Comparison of ENCODE assay signal across 25 cellular contexts in genomic region chr2:16189019-16189850, GRCh38.
DNase-seq lines count a peak whose midpoint lies in the region; ATAC-seq and TF ChIP-seq lines count a peak whose summit lies in the region.
"Had no signal": no experiment of that assay in that cellular context is flagged by ENCODE, and none has a peak within 500 bp of the region (broad histone marks: within the 10 kb centered on the region; RNA-seq: fewer than 3 reads in every experiment).

No MANE protein-coding gene starts in this region.

- H3K9me3 Mint-ChIP-seq in nephron progenitor cell = no peaks in the 10 kb centered on the region
- H3K9me3 Mint-ChIP-seq: CD14-positive monocyte; central memory CD8-positive, alpha-beta T cell; stimulated activated naive CD8-positive, alpha-beta T cell treated with anti-CD3 and anti-CD28 coated beads, Interleukin-15, Interleukin-2, amounts not matched to agents 100 ng/mL and 50 ng/mL, for 24 hours had no signal

- TF ChIP-seq CTCF in nephron progenitor cell (IDR thresholded peaks at IDR 0.05) = no peak
- TF ChIP-seq CTCF in dorsolateral prefrontal cortex (IDR thresholded peaks at IDR 0.05 in 54 of 56, conservative IDR thresholded peaks at IDR 0.05 in 2 of 56; ENCODE audit: low read depth in 1 of 56, partially characterized antibody in 56 of 56) = no peak

- peaks cover 47% of the 10 kb centered on the region for H3K4me1 Mint-ChIP-seq in nephron progenitor cell
- H3K4me1 Mint-ChIP-seq: CD14-positive monocyte; central memory CD8-positive, alpha-beta T cell had no signal

- H3K27ac ChIP-seq in dorsolateral prefrontal cortex = no peak overlapping the region
- H3K27ac ChIP-seq: PC-9, thoracic aorta, uterus had no signal

- peak overlapping the region; percentile 3 for H3K27ac Mint-ChIP-seq in nephron progenitor cell
- H3K27ac Mint-ChIP-seq: stimulated activated naive CD8-positive, alpha-beta T cell treated with anti-CD3 and anti-CD28 coated beads, Interleukin-15, Interleukin-2, amounts not matched to agents 100 ng/mL and 50 ng/mL, for 24 hours had no signal

- H3K27me3 ChIP-seq in dorsolateral prefrontal cortex = peaks cover 0 to 9% (median 0%) of the 10 kb centered on the region in 45 donors
- H3K27me3 ChIP-seq: uterus had no signal

- intact Hi-C loops in dorsolateral prefrontal cortex (cut with DNase I) = no loop called here

- H3K4me3 Mint-ChIP-seq in nephron progenitor cell = no peak overlapping the region
- H3K4me3 Mint-ChIP-seq: CD14-positive monocyte; central memory CD8-positive, alpha-beta T cell; stimulated activated naive CD8-positive, alpha-beta T cell treated with anti-CD3 and anti-CD28 coated beads, Interleukin-15, Interleukin-2, amounts not matched to agents 100 ng/mL and 50 ng/mL, for 24 hours had no signal

- H3K4me3 ChIP-seq in dorsolateral prefrontal cortex = no peak overlapping the region
- H3K4me3 ChIP-seq: GM12878, PC-9, thoracic aorta, uterus had no signal

- no peak for ATAC-seq in GM19035 (IDR thresholded peaks at IDR 0.05; ENCODE audit: unreplicated experiment)
- ATAC-seq: GM12878, Right ventricle myocardium inferior had no signal

- peaks cover 3% of the 10 kb centered on the region for H3K27me3 Mint-ChIP-seq in nephron progenitor cell (ENCODE audit: low read depth, poor library complexity)
- H3K27me3 Mint-ChIP-seq: central memory CD8-positive, alpha-beta T cell had no signal

- DNase-seq in NCI-H1092 (lab: John Stamatoyannopoulos, UW) (peak; percentile 59), NCI-H128 (lab: John Stamatoyannopoulos, UW; ENCODE audit: unreplicated experiment) (peak; percentile 54), NCI-H524 treated with DMSO at 0.1 percent for 48 hours (lab: John Stamatoyannopoulos, UW) (peak; percentile 22), nephron progenitor cell (no peak), SHP77 (lab: John Stamatoyannopoulos, UW) (no peak), dorsolateral prefrontal cortex (no peak)
- DNase-seq: activated CD4-positive, alpha-beta T cell treated with anti-CD3 and anti-CD28 coated beads for 48 hours; activated CD8-positive, alpha-beta memory T cell treated with anti-CD3 and anti-CD28 coated beads for 24 hours; activated effector memory CD4-positive, alpha-beta T cell treated with anti-CD3 and anti-CD28 coated beads, Interleukin-2, amount 50 U/mL, for 16 hours; activated T-cell treated with anti-CD3 and anti-CD28 coated beads, Interleukin-2, amount 50 U/mL, for 1 hour; Calu3; dermis blood vessel endothelial cell; GOT3; Karpas-422; left colon; NCI-H2171 treated with DMSO at 0.1 percent for 48 hours; PC-9; uterus had no signal

- H3K36me3 Mint-ChIP-seq in nephron progenitor cell (ENCODE audit: low read depth) = no peaks in the 10 kb centered on the region
- H3K36me3 Mint-ChIP-seq: CD14-positive monocyte had no signal

Comparison
In these comparisons a context has a peak if more than half of its experiments do, and no peak if none do; other contexts are left out.
1. DNase-seq: peak in NCI-H1092 (single experiment), NCI-H128 (single experiment) and NCI-H524 treated with DMSO at 0.1 percent for 48 hours (single experiment); none in nephron progenitor cell (single experiment), SHP77 (0 of 2) and dorsolateral prefrontal cortex (0 of 10).